11 cellular contexts compared by ENCODE assay signal in the genomic region with DNA sequence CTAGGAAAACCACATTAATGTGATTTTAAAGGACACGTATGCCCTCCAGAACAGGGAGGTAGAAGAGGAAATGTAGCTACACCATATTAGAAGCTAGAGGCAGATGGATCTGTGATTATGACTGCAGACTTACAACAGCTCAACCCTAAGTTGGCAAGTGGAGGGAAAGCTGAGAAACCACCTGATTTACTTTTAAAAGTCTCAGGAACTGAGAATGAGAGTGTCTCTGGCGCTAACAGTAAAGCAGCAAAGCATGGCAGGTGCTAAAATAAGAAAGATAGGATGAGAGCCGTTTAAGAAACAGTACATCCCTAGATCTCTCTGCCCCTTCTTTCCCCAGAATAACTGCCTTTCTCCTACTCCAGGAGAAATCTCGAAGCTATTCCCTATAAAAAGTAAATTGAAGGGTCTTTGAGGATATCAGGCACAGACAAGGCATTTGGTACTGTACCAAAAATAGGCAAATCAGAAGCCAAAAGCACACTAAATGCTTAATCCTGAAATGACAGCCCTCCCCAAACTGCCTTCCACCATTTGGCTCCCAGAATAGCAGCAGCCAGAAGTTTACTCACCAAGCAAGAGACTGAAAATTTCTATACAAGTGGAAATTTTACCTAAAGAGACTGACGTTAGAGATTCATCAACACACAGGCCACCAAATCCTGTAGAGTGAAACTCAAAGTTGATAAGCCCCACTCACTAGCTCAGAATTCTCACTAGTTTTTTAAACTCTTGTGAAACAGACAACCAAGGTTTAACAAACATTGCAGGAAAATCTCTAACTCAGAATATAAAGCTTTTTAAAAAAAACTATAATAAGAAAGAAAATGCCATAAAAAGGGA. TPM values are rescaled to one million over a fixed set of nuclear protein-coding genes. Genes with fewer than 3 reads are reported as not detected.
A peak's percentile ranks its signal among the peaks of the same experiment; 100 is the strongest.
DNase-seq lines count a peak whose midpoint lies in the region; ATAC-seq and TF ChIP-seq lines count a peak whose summit lies in the region.
"Had no signal": no experiment of that assay in that cellular context is flagged by ENCODE, and none has a peak within 500 bp of the region (broad histone marks: within the 10 kb centered on the region; RNA-seq: fewer than 3 reads in every experiment).

No MANE protein-coding gene starts in this region.

- H2BK15ac ChIP-seq in mesenchymal stem cell (ENCODE audit: low read depth, poor library complexity, severe bottlenecking) = no peak overlapping the region

- H3K36me3 ChIP-seq in mesenchymal stem cell (ENCODE audit: control insufficient read depth in 1 of 2, insufficient read depth in 2 of 2, low read depth in 1 of 2, low read length in 2 of 2) = no peaks in the 10 kb centered on the region
- H3K36me3 ChIP-seq: cardiac muscle cell, prostate gland had no signal

- peak overlapping the region in 1 of 2 experiments; percentile 29 for H3K4me3 ChIP-seq in mesenchymal stem cell (ENCODE audit: insufficient read depth in 1 of 2, low read depth in 1 of 2, low read length in 2 of 2)
- H3K4me3 ChIP-seq: cardiac muscle cell, prostate gland had no signal

- ATAC-seq in GM19463 (IDR thresholded peaks at IDR 0.05; ENCODE audit: unreplicated experiment) (peak; percentile 53), HG03135 (IDR thresholded peaks at IDR 0.05; ENCODE audit: unreplicated experiment) (no peak)

- no peak overlapping the region for H2BK5ac ChIP-seq in mesenchymal stem cell (ENCODE audit: low read depth, low read length, poor library complexity, severe bottlenecking)

- no peak for TF ChIP-seq CTCF in GM10248 (IDR thresholded peaks at IDR 0.05; ENCODE audit: control extremely low read depth, extremely low read depth, low read depth, missing control alignments)

- no peak overlapping the region for H3K18ac ChIP-seq in mesenchymal stem cell (ENCODE audit: low read depth in 1 of 2, low read length in 2 of 2)

- no peak overlapping the region for H2AFZ ChIP-seq in mesenchymal stem cell (ENCODE audit: low read depth, low read length)

- no peaks in the 10 kb centered on the region for H3K79me1 ChIP-seq in mesenchymal stem cell (replicated peaks; ENCODE audit: low read length, poor library complexity, severe bottlenecking)

- H4K8ac ChIP-seq in mesenchymal stem cell (ENCODE audit: low read length) = no peak overlapping the region

- CTCF ChIA-PET in GM10248 (lab: Yijun Ruan, JAX) = interaction anchor here (0.7 to 1.9 kb wide), 5 partner anchors 15 to 33 kb away, joined by 3 to 6 read pairs (median 3); no protein-coding TSS in a partner anchor

- H2BK12ac ChIP-seq in mesenchymal stem cell (ENCODE audit: low read length in 2 of 2) = no peak overlapping the region

- H2BK120ac ChIP-seq in mesenchymal stem cell (ENCODE audit: low read depth, low read length) = no peak overlapping the region

- H3K23ac ChIP-seq in mesenchymal stem cell (ENCODE audit: low read length in 2 of 2) = no peak overlapping the region

- H3K4me1 ChIP-seq in mesenchymal stem cell (ENCODE audit: control insufficient read depth, insufficient read depth, low read depth, low read length) = no peaks in the 10 kb centered on the region
- H3K4me1 ChIP-seq: prostate gland had no signal

- H2AK5ac ChIP-seq in mesenchymal stem cell (ENCODE audit: low read length, severe bottlenecking) = no peak overlapping the region

- DNase-seq in GM10248 (ENCODE audit: extremely low spot score) (peak; percentile 43), M059J (ENCODE audit: low read depth) (peak; percentile 61), mesenchymal stem cell (no peak), substantia nigra (lab: John Stamatoyannopoulos, UW) (no peak), T-helper 2 cell (no peak), NCI-H345 (lab: John Stamatoyannopoulos, UW) (no peak)
- DNase-seq: activated CD4-positive, alpha-beta T cell treated with anti-CD3 and anti-CD28 coated beads, Interleukin-2, amount 10 ng/mL, durations not matched to agents 24 days and 14 days had no signal

- no peak overlapping the region for H3K14ac ChIP-seq in mesenchymal stem cell (ENCODE audit: low read length in 2 of 2)

- no peak overlapping the region for H3K4me2 ChIP-seq in mesenchymal stem cell (ENCODE audit: low read length, poor library complexity, severe bottlenecking)

- no peak overlapping the region for H3K27ac ChIP-seq in mesenchymal stem cell (ENCODE audit: low read length, poor library complexity, severe bottlenecking)
- no peak overlapping the region for H3K27ac ChIP-seq in substantia nigra (ENCODE audit: low read depth, low read length, poor library complexity, severe bottlenecking)
- H3K27ac ChIP-seq: cardiac muscle cell, prostate gland had no signal

- H4K91ac ChIP-seq in mesenchymal stem cell (ENCODE audit: low read length) = no peak overlapping the region

- POLR2A ChIA-PET in GM10248 (lab: Yijun Ruan, JAX) = no interaction called here

- peak overlapping the region; percentile 48 for H3K9ac ChIP-seq in mesenchymal stem cell (ENCODE audit: low read length)

- 66% methylated on average over 3 of the region's 5 CpGs for WGBS in mesenchymal stem cell

- peaks cover 4 to 5% of the 10 kb centered on the region in 2 experiments for H3K27me3 ChIP-seq in mesenchymal stem cell (ENCODE audit: control insufficient read depth in 1 of 2, insufficient read depth in 1 of 2, low read length in 2 of 2)
- H3K27me3 ChIP-seq: cardiac muscle cell had no signal

- H3K4ac ChIP-seq in mesenchymal stem cell (ENCODE audit: low read depth in 1 of 2, low read length in 2 of 2) = no peak overlapping the region

- no peaks in the 10 kb centered on the region for H3K9me3 ChIP-seq in mesenchymal stem cell (ENCODE audit: control insufficient read depth, low read length)
- H3K9me3 ChIP-seq: prostate gland had no signal

RNA-seq across cellular contexts. Expression of a gene that starts 34.3 kb away (rescaled TPM):
- total RNA-seq in M059J (2014; rRNA removed; shearing (Covaris generic)) = 135 and 158 TPM in 2 replicates
- 23.9 TPM for polyA plus RNA-seq in mesenchymal stem cell (2013, experiment 1 of 2)
- 22.3 TPM for polyA plus RNA-seq in mesenchymal stem cell (2013, experiment 2 of 2)

Comparison
In these comparisons a context has a peak if more than half of its experiments do, and no peak if none do; other contexts are left out.
1. DNase-seq: peak in GM10248 (single experiment) and M059J (single experiment); none in mesenchymal stem cell (single experiment), substantia nigra (0 of 49), T-helper 2 cell (0 of 5) and NCI-H345 (single experiment).